20 cellular contexts compared by ENCODE assay signal in genomic region chr11:43010042-43010441, GRCh38.
"Had no signal": no experiment of that assay in that cellular context is flagged by ENCODE, and none has a peak within 500 bp of the region (broad histone marks: within the 10 kb centered on the region; RNA-seq: fewer than 3 reads in every experiment).

No MANE protein-coding gene starts in this region.

- H3K27ac ChIP-seq: adrenal gland, esophagus muscularis mucosa, gastroesophageal sphincter, heart right ventricle, sigmoid colon, stomach, vagina had no signal

- ATAC-seq: gastroesophageal sphincter; heart right ventricle; left ventricle myocardium superior; natural killer cell treated with Interleukin-12 subunit alpha and Interleukin-12 subunit beta and Interleukin-15 and Interleukin-18, amount 100 ng/mL, for 72 hours; stimulated activated effector memory CD8-positive, alpha-beta T cell treated with anti-CD3 and anti-CD28 coated beads, Interleukin-12 subunit alpha, Interleukin-12 subunit beta, amount 100 ng/mL, for 72 hours had no signal

- DNase-seq: activated CD4-positive, alpha-beta T cell treated with anti-CD3 and anti-CD28 coated beads, Interleukin-2, amount 50 U/mL, for 48 hours; activated gamma-delta T cell; adrenal gland; dermis blood vessel endothelial cell; effector memory CD4-positive, alpha-beta T cell; heart right ventricle; immature natural killer cell; kidney glomerular epithelial cell; left ventricle myocardium superior; mesenchymal stem cell; posterior cingulate gyrus; sigmoid colon; stimulated activated CD4-positive, alpha-beta T cell treated with anti-CD3 and anti-CD28 coated beads, Interleukin-4, amount 100 ng/mL, for 24 hours; stomach; trophoblast cell had no signal

- H3K9me3 ChIP-seq: adrenal gland, vagina had no signal

- H3K4me1 ChIP-seq: esophagus muscularis mucosa, gastroesophageal sphincter, heart right ventricle, sigmoid colon, stomach, vagina had no signal

- H3K4me3 ChIP-seq: adrenal gland, esophagus muscularis mucosa, gastroesophageal sphincter, heart right ventricle, sigmoid colon, stomach, vagina had no signal

- H3K36me3 ChIP-seq: adrenal gland, esophagus muscularis mucosa, gastroesophageal sphincter, heart right ventricle, sigmoid colon, stomach, vagina had no signal

- H3K27me3 ChIP-seq: adrenal gland, esophagus muscularis mucosa, gastroesophageal sphincter, sigmoid colon, stomach, vagina had no signal
